9 cellular contexts compared by ENCODE assay signal in the genomic region with DNA sequence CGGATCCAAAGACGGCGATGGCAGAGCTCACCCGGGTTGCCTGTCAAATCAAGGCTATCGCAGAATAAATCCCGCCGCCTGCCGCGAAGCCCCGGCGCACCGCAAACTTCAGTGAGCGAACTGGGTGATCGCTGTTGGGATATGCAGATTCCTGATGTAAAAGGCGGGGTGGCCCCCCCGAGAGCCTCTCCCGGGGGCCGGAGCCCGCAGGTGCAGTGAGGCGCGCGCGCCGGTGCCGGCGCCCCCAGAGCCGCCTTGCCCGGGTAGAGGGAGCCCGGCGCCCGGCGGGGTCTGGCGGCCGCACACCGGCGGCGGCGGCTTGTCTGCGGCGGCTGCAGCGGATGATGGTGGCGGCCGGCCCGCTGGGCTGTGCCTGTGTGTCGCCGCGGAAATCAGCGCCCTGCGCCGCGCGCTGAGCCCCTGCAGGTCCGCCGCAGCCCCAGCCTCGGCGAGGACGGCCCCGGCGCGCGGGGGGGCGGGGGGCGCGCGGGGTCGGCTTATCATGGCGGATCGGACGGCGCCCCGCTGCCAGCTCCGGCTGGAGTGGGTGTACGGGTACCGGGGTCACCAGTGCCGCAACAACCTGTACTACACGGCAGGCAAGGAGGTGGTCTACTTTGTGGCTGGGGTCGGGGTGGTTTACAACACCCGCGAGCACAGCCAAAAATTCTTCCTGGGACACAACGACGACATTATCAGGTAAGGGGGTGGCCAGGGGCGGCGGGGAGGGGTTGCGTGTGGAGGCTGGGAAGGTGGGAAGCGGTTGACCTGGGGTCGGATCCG. TPM values are rescaled to one million over a fixed set of nuclear protein-coding genes. Genes with fewer than 3 reads are reported as not detected.
DNase-seq lines count a peak whose midpoint lies in the region; ATAC-seq and TF ChIP-seq lines count a peak whose summit lies in the region.
"Had no signal": no experiment of that assay in that cellular context is flagged by ENCODE, and none has a peak within 500 bp of the region (broad histone marks: within the 10 kb centered on the region; RNA-seq: fewer than 3 reads in every experiment).

No MANE protein-coding gene starts in this region.

- no peaks in the 10 kb centered on the region for H3K36me3 Mint-ChIP-seq in immature natural killer cell

- peak overlapping the region; percentile 83 for H3K4me2 ChIP-seq in OCI-LY3 (ENCODE audit: low read length)

- H2AFZ ChIP-seq in OCI-LY3 (ENCODE audit: low read depth, low read length), result peak overlapping the region; percentile 27

- H3K27ac Mint-ChIP-seq in immature natural killer cell, result peak overlapping the region in 4 of 6 donors; percentile 32 to 91 (median 86)

- no peaks in the 10 kb centered on the region for H3K9me3 Mint-ChIP-seq in immature natural killer cell

- H3K27me3 Mint-ChIP-seq in immature natural killer cell (ENCODE audit: low read depth in 3 of 3), result peaks cover 14 to 17% (median 15%) of the 10 kb centered on the region in 3 donors

- H3K4me1 Mint-ChIP-seq in immature natural killer cell, result peaks cover 19 to 24% of the 10 kb centered on the region in 2 donors

- in situ Hi-C loops in astrocyte of the spinal cord (cut with HindIII; ENCODE audit: low sequenced_read_pairs), result no loop called here

- no peaks in the 10 kb centered on the region for H3K79me2 ChIP-seq in OCI-LY3 (ENCODE audit: low read length)

- H3K36me3 ChIP-seq in OCI-LY3 (replicated peaks; ENCODE audit: low read depth, low read length), result no peaks in the 10 kb centered on the region

- peaks cover 8% of the 10 kb centered on the region for H3K4me1 ChIP-seq in OCI-LY3 (ENCODE audit: low read length)

- no peaks in the 10 kb centered on the region for H3K9me3 ChIP-seq in OCI-LY3 (ENCODE audit: insufficient read depth, low read length)

- H3K4me3 ChIP-seq in OCI-LY3 (ENCODE audit: low read length) (peak overlapping the region; percentile 88), astrocyte of the spinal cord (ENCODE audit: low read depth, low read length) (peak overlapping the region; percentile 78)

- H3K9ac ChIP-seq in OCI-LY3 (ENCODE audit: low read length), result peak overlapping the region; percentile 55

- H3K27me3 ChIP-seq in OCI-LY3 (ENCODE audit: low read depth, low read length), result peaks cover 32% of the 10 kb centered on the region

- peak overlapping the region; percentile 89 to 98 (median 94) for H3K4me3 Mint-ChIP-seq in immature natural killer cell

- peak; percentile 18 for DNase-seq in activated CD4-positive, alpha-beta T cell treated with anti-CD3 and anti-CD28 coated beads for 4 hours
- no peak for DNase-seq in activated CD4-positive, alpha-beta T cell treated with anti-CD3 and anti-CD28 coated beads, Interleukin-2, amount 50 U/mL, for 4 hours
- DNase-seq in astrocyte of the spinal cord (ENCODE audit: low read depth, low spot score), result no peak
- DNase-seq in immature natural killer cell, result peak; percentile 45 to 53 (median 52)
- peak; percentile 34 to 45 for DNase-seq in stimulated activated CD4-positive, alpha-beta T cell treated with anti-CD3 and anti-CD28 coated beads, Interleukin-2, amount 100 ng/mL, for 24 hours
- DNase-seq in H4 (ENCODE audit: low spot score), result no peak

- TF ChIP-seq CTCF in OCI-LY3 (IDR thresholded peaks at IDR 0.05; ENCODE audit: low read depth, low read length) (no peak), astrocyte of the spinal cord (IDR thresholded peaks at IDR 0.05; ENCODE audit: low read depth, low read length) (no peak)

- H3K27ac ChIP-seq in OCI-LY3 (ENCODE audit: low read length), result no peak overlapping the region
- H3K27ac ChIP-seq: epithelial cell of prostate had no signal

- no peaks in the 10 kb centered on the region for H4K20me1 ChIP-seq in OCI-LY3 (ENCODE audit: insufficient read depth, low read length)

- ATAC-seq in HG02885 (IDR thresholded peaks at IDR 0.05; ENCODE audit: poor library complexity, unreplicated experiment), result no peak

RNA-seq across cellular contexts. Expression of a gene that starts 1.3 kb away (rescaled TPM):
- under 1 TPM in 1 of 3 donors, not detected in 2; 0.02 TPM for polyA plus RNA-seq in immature natural killer cell
- 2.4 and 2.9 TPM in 2 replicates for total RNA-seq in H4 (2014; rRNA removed; shearing (Covaris generic))

Comparison
In these comparisons a context has a peak if more than half of its experiments do, and no peak if none do; other contexts are left out.
1. DNase-seq: peak in activated CD4-positive, alpha-beta T cell treated with anti-CD3 and anti-CD28 coated beads for 4 hours (2 of 2), immature natural killer cell (3 of 3) and stimulated activated CD4-positive, alpha-beta T cell treated with anti-CD3 and anti-CD28 coated beads, Interleukin-2, amount 100 ng/mL, for 24 hours (2 of 2); none in activated CD4-positive, alpha-beta T cell treated with anti-CD3 and anti-CD28 coated beads, Interleukin-2, amount 50 U/mL, for 4 hours (0 of 2), astrocyte of the spinal cord (single experiment) and H4 (single experiment).